ENCODE assay signal across 12 cellular contexts in genomic region chr10:103612462-103613365, GRCh38.
DNase-seq lines count a peak whose midpoint lies in the region; FAIRE-seq and TF ChIP-seq lines count a peak whose summit lies in the region.
"Had no signal": no experiment of that assay in that cellular context is flagged by ENCODE, and none has a peak within 500 bp of the region (broad histone marks: within the 10 kb centered on the region; RNA-seq: fewer than 3 reads in every experiment).

No MANE protein-coding gene starts in this region.

- H3K36me3 ChIP-seq in adipocyte (ENCODE audit: control insufficient read depth, insufficient read depth, low read length, severe bottlenecking), result peaks cover 72% of the 10 kb centered on the region
- peaks cover 43% of the 10 kb centered on the region for H3K36me3 ChIP-seq in skeletal muscle satellite cell (ENCODE audit: insufficient read depth, low read length)

- H3K9ac ChIP-seq in adipocyte (ENCODE audit: low read length) (peak overlapping the region; percentile 44), skeletal muscle satellite cell (ENCODE audit: low read depth, low read length) (no peak overlapping the region)

- DNase-seq in GM03348 (ENCODE audit: low spot score), result peak; percentile 90
- DNase-seq in adipocyte (ENCODE audit: low read depth), result peak; percentile 66
- peak; percentile 46 for DNase-seq in foreskin melanocyte
- DNase-seq in COLO668 (lab: John Stamatoyannopoulos, UW; ENCODE audit: unreplicated experiment), result no peak
- no peak for DNase-seq in D721Med (ENCODE audit: insufficient read length, low spot score)
- DNase-seq in NCI-H345 treated with DMSO at 0.1 percent for 48 hours (lab: John Stamatoyannopoulos, UW; ENCODE audit: unreplicated experiment), result no peak
- DNase-seq in NCI-H146 treated with DMSO at 0.1 percent for 48 hours (lab: John Stamatoyannopoulos, UW; ENCODE audit: unreplicated experiment), result no peak
- DNase-seq: activated CD8-positive, alpha-beta T cell treated with anti-CD3 and anti-CD28 coated beads, Interleukin-2, amount 10 ng/mL, durations not matched to agents 7 days and 5 days; NCI-H1436 treated with DMSO at 0.1 percent for 48 hours had no signal

- FAIRE-seq in D721Med (lab: Jason Lieb, UNC), result no peak
- FAIRE-seq: GM12878 had no signal

- H3K4me3 ChIP-seq in adipocyte (ENCODE audit: low read length), result no peak overlapping the region
- H3K4me3 ChIP-seq in skeletal muscle satellite cell (ENCODE audit: low read length), result no peak overlapping the region
- H3K4me3 ChIP-seq: GM12878, suprapubic skin had no signal

- no peak for TF ChIP-seq CTCF in D721Med (IDR thresholded peaks at IDR 0.05; ENCODE audit: insufficient read depth, missing control alignments)

- H3K27me3 ChIP-seq in adipocyte (replicated peaks; ENCODE audit: control insufficient read depth, insufficient read depth, low read length), result no peaks in the 10 kb centered on the region
- no peaks in the 10 kb centered on the region for H3K27me3 ChIP-seq in skeletal muscle satellite cell (ENCODE audit: control insufficient read depth, insufficient read depth, low read length)
- H3K27me3 ChIP-seq: suprapubic skin had no signal

- H3K9me3 ChIP-seq in adipocyte (ENCODE audit: control insufficient read depth, low read length) (no peaks in the 10 kb centered on the region), skeletal muscle satellite cell (replicated peaks; ENCODE audit: low read length) (no peaks in the 10 kb centered on the region)
- H3K9me3 ChIP-seq: suprapubic skin had no signal

- H3K4me2 ChIP-seq in skeletal muscle satellite cell (ENCODE audit: low read length), result peak overlapping the region; percentile 4

- peaks cover 57% of the 10 kb centered on the region for H3K4me1 ChIP-seq in adipocyte (ENCODE audit: control insufficient read depth, insufficient read depth, low read length)
- H3K4me1 ChIP-seq in skeletal muscle satellite cell (ENCODE audit: control insufficient read depth, insufficient read depth, low read length), result peaks cover 50% of the 10 kb centered on the region

Comparison
In these comparisons a context has a peak if more than half of its experiments do, and no peak if none do; other contexts are left out.
1. DNase-seq: peak in GM03348 (single experiment), adipocyte (single experiment) and foreskin melanocyte (single experiment); none in COLO668 (single experiment), D721Med (single experiment), NCI-H345 treated with DMSO at 0.1 percent for 48 hours (single experiment) and NCI-H146 treated with DMSO at 0.1 percent for 48 hours (single experiment).